ENCODE assay signal across 15 cellular contexts in the genomic region with DNA sequence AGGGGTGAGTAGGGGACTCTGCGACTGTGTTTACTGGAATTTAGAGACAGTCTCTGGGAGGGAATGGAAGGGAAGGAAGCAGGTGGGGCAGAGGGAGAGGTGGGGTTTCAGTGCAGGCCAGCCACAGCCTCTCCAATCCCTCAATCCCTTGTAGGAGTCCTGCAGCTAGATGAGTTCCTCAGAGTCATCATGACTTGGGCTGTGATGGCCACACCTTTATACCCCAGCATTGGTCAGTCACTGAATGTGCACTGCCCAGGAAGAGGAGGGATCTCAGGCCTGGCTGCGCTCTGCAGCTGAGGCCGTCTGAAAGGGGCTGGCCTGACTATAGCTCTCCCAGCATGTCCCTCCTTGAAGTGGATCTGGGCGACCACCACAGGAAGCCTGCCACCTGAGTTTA.
A peak's percentile ranks its signal among the peaks of the same experiment; 100 is the strongest.
DNase-seq lines count a peak whose midpoint lies in the region; ATAC-seq and TF ChIP-seq lines count a peak whose summit lies in the region.
"Had no signal": no experiment of that assay in that cellular context is flagged by ENCODE, and none has a peak within 500 bp of the region (broad histone marks: within the 10 kb centered on the region; RNA-seq: fewer than 3 reads in every experiment).

No MANE protein-coding gene starts in this region.

- no peak for TF ChIP-seq POLR2A in right lobe of liver (IDR thresholded peaks at IDR 0.05)

- no peaks in the 10 kb centered on the region for H3K9me3 ChIP-seq in right lobe of liver
- H3K9me3 ChIP-seq: stomach had no signal

- H3K4me3 ChIP-seq in choroid plexus epithelial cell (ENCODE audit: low read depth, low read length) (no peak overlapping the region), right lobe of liver (no peak overlapping the region)
- H3K4me3 ChIP-seq: lung, neural progenitor cell, stomach had no signal

- no peak overlapping the region for H3K27ac ChIP-seq in right lobe of liver
- H3K27ac ChIP-seq: neural progenitor cell, stomach had no signal

- H3K27me3 ChIP-seq in right lobe of liver = no peaks in the 10 kb centered on the region

- WGBS in right lobe of liver (ENCODE audit: insufficient coverage, low coverage, low lambda C conversion rate, missing lambda C conversion rate) = 67% methylated on average over 1 of the region's 4 CpGs

- ATAC-seq in right lobe of liver = peak; percentile 26 to 53 (median 34)
- ATAC-seq in HG03460 (IDR thresholded peaks at IDR 0.05; ENCODE audit: unreplicated experiment) = no peak
- ATAC-seq: activated CD8-positive, alpha-beta T cell treated with anti-CD3 and anti-CD28 coated beads for 36 hours had no signal

- no peak for TF ChIP-seq CTCF in choroid plexus epithelial cell (conservative IDR thresholded peaks at IDR 0.05; ENCODE audit: low read depth, low read length)
- TF ChIP-seq CTCF in right lobe of liver (IDR thresholded peaks at IDR 0.05) = no peak

- no peaks in the 10 kb centered on the region for H3K4me1 ChIP-seq in right lobe of liver

- DNase-seq in EL = peak; percentile 6
- peak; percentile 97 for DNase-seq in NCI-H460 (ENCODE audit: extremely low read depth, low read depth)
- DNase-seq in choroid plexus epithelial cell (ENCODE audit: low read depth) = peak; percentile 71
- DNase-seq in right lobe of liver = no peak
- DNase-seq in occipital lobe (lab: John Stamatoyannopoulos, UW) = no peak
- no peak for DNase-seq in stimulated activated CD4-positive, alpha-beta T cell treated with anti-CD3 and anti-CD28 coated beads, Interleukin-2, amount 100 ng/mL, for 24 hours
- no peak for DNase-seq in central memory CD4-positive, alpha-beta T cell
- DNase-seq: activated CD8-positive, alpha-beta T cell treated with anti-CD3 and anti-CD28 coated beads for 36 hours; activated gamma-delta T cell; glutamatergic neuron; H7; stomach had no signal

- no peaks in the 10 kb centered on the region for H3K36me3 ChIP-seq in right lobe of liver
- H3K36me3 ChIP-seq: neural progenitor cell, stomach had no signal

- intact Hi-C loops in right lobe of liver (cut with DNase I) = no loop called here

Comparison
In these comparisons a context has a peak if more than half of its experiments do, and no peak if none do; other contexts are left out.
1. DNase-seq: peak in EL (single experiment), NCI-H460 (single experiment) and choroid plexus epithelial cell (single experiment); none in right lobe of liver (0 of 3), occipital lobe (single experiment), stimulated activated CD4-positive, alpha-beta T cell treated with anti-CD3 and anti-CD28 coated beads, Interleukin-2, amount 100 ng/mL, for 24 hours (0 of 2) and central memory CD4-positive, alpha-beta T cell (single experiment).